Comparison of ENCODE assay signal across 9 cellular contexts in genomic region chr20:38043512-38044300, GRCh38. TPM values are rescaled to one million over a fixed set of nuclear protein-coding genes. Genes with fewer than 3 reads are reported as not detected.
DNase-seq lines count a peak whose midpoint lies in the region; ATAC-seq and TF ChIP-seq lines count a peak whose summit lies in the region.
"Had no signal": no experiment of that assay in that cellular context is flagged by ENCODE, and none has a peak within 500 bp of the region (broad histone marks: within the 10 kb centered on the region; RNA-seq: fewer than 3 reads in every experiment).

No MANE protein-coding gene starts in this region.

- H3K36me3 ChIP-seq in mucosa of descending colon (ENCODE audit: low read depth), result no peaks in the 10 kb centered on the region

- intact Hi-C loops in mucosa of descending colon (cut with DNase I, micrococcal nuclease), result no loop called here

- DNase-seq in AG08396 (ENCODE audit: low spot score), result peak; percentile 39
- DNase-seq in LHCN-M2 (ENCODE audit: low read depth), result peak; percentile 94
- peak; percentile 73 for DNase-seq in astrocyte of the hippocampus (ENCODE audit: low read depth, low spot score)
- DNase-seq in mucosa of descending colon, result no peak
- DNase-seq in glutamatergic neuron, result no peak
- DNase-seq: hippocampal formation had no signal

- no peak overlapping the region for H3K27ac Mint-ChIP-seq in glutamatergic neuron (ENCODE audit: unreplicated experiment)

- H3K4me3 Mint-ChIP-seq in glutamatergic neuron (ENCODE audit: unreplicated experiment), result no peak overlapping the region

- no peaks in the 10 kb centered on the region for H3K9me3 ChIP-seq in mucosa of descending colon

- H3K4me1 ChIP-seq in mucosa of descending colon (ENCODE audit: low read depth), result no peaks in the 10 kb centered on the region

- TF ChIP-seq CTCF in mucosa of descending colon (IDR thresholded peaks at IDR 0.05), result no peak
- TF ChIP-seq CTCF in glutamatergic neuron (IDR thresholded peaks at IDR 0.05; ENCODE audit: partially characterized antibody, unreplicated experiment), result no peak

- no peaks in the 10 kb centered on the region for H3K9me3 Mint-ChIP-seq in glutamatergic neuron (ENCODE audit: unreplicated experiment)

- no peak overlapping the region for H3K4me3 ChIP-seq in mucosa of descending colon

- ATAC-seq in mucosa of descending colon (peak; percentile 39), HG03469 (IDR thresholded peaks at IDR 0.05; ENCODE audit: unreplicated experiment) (no peak), GM21447 (IDR thresholded peaks at IDR 0.05; ENCODE audit: unreplicated experiment) (no peak), HG02610 (IDR thresholded peaks at IDR 0.05; ENCODE audit: unreplicated experiment) (no peak)

- H3K4me1 Mint-ChIP-seq in glutamatergic neuron (ENCODE audit: low read depth, unreplicated experiment), result no peaks in the 10 kb centered on the region

- H3K36me3 Mint-ChIP-seq in glutamatergic neuron (ENCODE audit: unreplicated experiment), result no peaks in the 10 kb centered on the region

- H3K27me3 Mint-ChIP-seq in glutamatergic neuron (ENCODE audit: unreplicated experiment), result no peaks in the 10 kb centered on the region

RNA-seq across cellular contexts. Expression of gene RPRD1B, which starts 10.2 kb away (rescaled TPM):
- total RNA-seq in LHCN-M2 (2014; rRNA removed) (15.8 and 21.3 TPM in 2 replicates), mucosa of descending colon (10 to 100 TPM; 28.2 to 36.3 (median 32.9) TPM), glutamatergic neuron (ENCODE audit: unreplicated experiment) (29.2 TPM)
- polyA plus RNA-seq in LHCN-M2 (2012), result 8.6 TPM

RNA-seq across cellular contexts. Expression of gene TTI1, which starts 10.4 kb away (rescaled TPM):
- total RNA-seq in LHCN-M2 (2014; rRNA removed) (33.5 and 35.3 TPM in 2 replicates), mucosa of descending colon (10 to 100 TPM; 13.4 to 16.4 (median 14.0) TPM), glutamatergic neuron (ENCODE audit: unreplicated experiment) (22.9 TPM)
- polyA plus RNA-seq in LHCN-M2 (2012), result 10.4 TPM

Comparison
In these comparisons a context has a peak if more than half of its experiments do, and no peak if none do; other contexts are left out.
1. DNase-seq: peak in AG08396 (single experiment), LHCN-M2 (single experiment) and astrocyte of the hippocampus (single experiment); none in mucosa of descending colon (0 of 3) and glutamatergic neuron (single experiment).